16 cellular contexts compared by ENCODE assay signal in genomic region chr12:5088586-5089264, GRCh38. TPM values are rescaled to one million over a fixed set of nuclear protein-coding genes. Genes with fewer than 3 reads are reported as not detected.
A peak's percentile ranks its signal among the peaks of the same experiment; 100 is the strongest.
DNase-seq lines count a peak whose midpoint lies in the region; ATAC-seq, FAIRE-seq and TF ChIP-seq lines count a peak whose summit lies in the region.
"Had no signal": no experiment of that assay in that cellular context is flagged by ENCODE, and none has a peak within 500 bp of the region (broad histone marks: within the 10 kb centered on the region; RNA-seq: fewer than 3 reads in every experiment).

No MANE protein-coding gene starts in this region.

- TF ChIP-seq RAD21 in K562 (CRISPR knock-in tag; conservative IDR thresholded peaks at IDR 0.05 in 1 of 2, IDR thresholded peaks at IDR 0.05 in 1 of 2), result no peak

- H2AFZ ChIP-seq in K562 (ENCODE audit: low read depth, low read length), result no peak overlapping the region
- H2AFZ ChIP-seq: GM23338 had no signal

- no peak for TF ChIP-seq EP300 in K562 (IDR thresholded peaks at IDR 0.05; ENCODE audit: low read length)

- no peaks in the 10 kb centered on the region for H3K9me3 Mint-ChIP-seq in natural killer cell
- H3K9me3 Mint-ChIP-seq: activated naive CD4-positive, alpha-beta T cell treated with anti-CD3 and anti-CD28 coated beads for 36 hours; GM23338 had no signal

- POLR2A ChIA-PET in BJ (lab: Charles Lee) (no interaction called here), K562 (lab: Yijun Ruan, JAX) (no interaction called here)

- H3K4me1 ChIP-seq in K562 (replicated peaks in 1 of 2; ENCODE audit: control insufficient read depth in 2 of 2, insufficient read depth in 2 of 2, low read length in 2 of 2), result no peaks in the 10 kb centered on the region

- 4% methylated on average over 17 of the region's 18 CpGs for WGBS in K562 (ENCODE audit: insufficient coverage, low coverage, missing lambda C conversion rate)

- FAIRE-seq in K562 (lab: Jason Lieb, UNC), result no peak

- no peak overlapping the region for H3K4me2 ChIP-seq in K562 (ENCODE audit: insufficient read depth, low read length)
- H3K4me2 ChIP-seq: GM23338 had no signal

- H3K4me1 Mint-ChIP-seq in natural killer cell, result no peaks in the 10 kb centered on the region

- H3K36me3 ChIP-seq in BJ (ENCODE audit: control insufficient read depth, insufficient read depth, low read length), result no peaks in the 10 kb centered on the region
- no peaks in the 10 kb centered on the region for H3K36me3 ChIP-seq in K562 (ENCODE audit: control insufficient read depth, insufficient read depth, low read length)

- ATAC-seq in K562 (no peak), natural killer cell (no peak)
- ATAC-seq: GM23338 had no signal

- no peaks in the 10 kb centered on the region for H3K9me1 ChIP-seq in K562 (ENCODE audit: control insufficient read depth, insufficient read depth, low read length)

- no peak overlapping the region for H3K4me3 Mint-ChIP-seq in natural killer cell
- H3K4me3 Mint-ChIP-seq: activated naive CD4-positive, alpha-beta T cell treated with anti-CD3 and anti-CD28 coated beads for 36 hours; GM23338 had no signal

- CTCF ChIA-PET in BJ (lab: Yijun Ruan, JAX), result interaction anchor here (1.0 kb wide), 1 partner anchor 339 kb away, joined by 4 read pairs; no protein-coding TSS in a partner anchor
- CTCF ChIA-PET in K562 (lab: Yijun Ruan, JAX; ENCODE audit: low intra/inter-chr PET ratio), result no interaction called here

- peak overlapping the region in 1 of 2 experiments; percentile 9; a peak in 1 of 4 replicates for H3K9ac ChIP-seq in K562 (ENCODE audit: insufficient read depth in 1 of 2, low read depth in 2 of 2, low read length in 2 of 2)

- H3K27me3 Mint-ChIP-seq in natural killer cell (ENCODE audit: low read depth in 2 of 2), result peaks cover 10% of the 10 kb centered on the region in 2 donors

- TF ChIP-seq POLR2A in K562 (conservative IDR thresholded peaks at IDR 0.05), result no peak

- H3K27ac ChIP-seq in K562 (ENCODE audit: extremely low read depth, low read depth, low read length), result no peak overlapping the region

- no peaks in the 10 kb centered on the region for H3K9me3 ChIP-seq in K562 (replicated peaks; ENCODE audit: control insufficient read depth, insufficient read depth, low read depth, low read length)

- no peaks in the 10 kb centered on the region for H4K20me1 ChIP-seq in K562 (replicated peaks; ENCODE audit: control insufficient read depth, insufficient read depth, low read length)

- H3K27ac Mint-ChIP-seq in natural killer cell, result no peak overlapping the region
- H3K27ac Mint-ChIP-seq: activated naive CD4-positive, alpha-beta T cell treated with anti-CD3 and anti-CD28 coated beads for 36 hours; GM23338; progenitor cell of endocrine pancreas had no signal

- BruUV-seq in K562 (replicated peaks; lab: Mats Ljungman, UMichigan), result no TSS peak

- DNase-seq in BJ (ENCODE audit: low read depth), result peak; percentile 63
- DNase-seq in HS-27A (ENCODE audit: low read depth), result peak; percentile 92
- DNase-seq in K562 (ENCODE audit: extremely low read depth in 1 of 4, low spot score in 3 of 4), result no peak
- peak; percentile 14 for DNase-seq in iris pigment epithelial cell (ENCODE audit: low read depth)
- DNase-seq in natural killer cell, result no peak
- no peak for DNase-seq in SW 1271 (lab: John Stamatoyannopoulos, UW)
- no peak for DNase-seq in NCI-H2171 (lab: John Stamatoyannopoulos, UW)
- no peak for DNase-seq in GM13976 (ENCODE audit: low spot score)
- DNase-seq: activated naive CD4-positive, alpha-beta T cell treated with anti-CD3 and anti-CD28 coated beads for 36 hours; dermis blood vessel endothelial cell; hypothalamus had no signal

- no peaks in the 10 kb centered on the region for H3K36me3 Mint-ChIP-seq in natural killer cell

- no peaks in the 10 kb centered on the region for H3K79me2 ChIP-seq in K562 (ENCODE audit: control insufficient read depth, insufficient read depth, low read length)

- intact Hi-C loops in K562 (cut with micrococcal nuclease), result no loop called here
- intact Hi-C loops in natural killer cell (cut with micrococcal nuclease), result no loop called here

- H3K4me3 ChIP-seq in BJ (ENCODE audit: low read depth, low read length), result no peak overlapping the region
- H3K4me3 ChIP-seq in K562, result no peak overlapping the region
- H3K4me3 ChIP-seq: GM23338 had no signal

- TF ChIP-seq CTCF in BJ (IDR thresholded peaks at IDR 0.05; ENCODE audit: insufficient read depth, low read depth, low read length) (no peak), K562 (IDR thresholded peaks at IDR 0.05 in 2 of 3, conservative IDR thresholded peaks at IDR 0.05 in 1 of 3; ENCODE audit: insufficient read depth in 2 of 3, low read depth in 1 of 3, low read length in 3 of 3) (no peak), natural killer cell (IDR thresholded peaks at IDR 0.05) (no peak), GM13976 (IDR thresholded peaks at IDR 0.05; ENCODE audit: borderline replicate concordance, control extremely low read depth, extremely low read depth, insufficient read depth, missing control alignments) (no peak)

- in situ Hi-C loops in K562 (cut with MboI) (no loop called here), GM13976 (cut with MboI; ENCODE audit: low sequenced_read_pairs, unreplicated experiment) (no loop called here)

- H3K27me3 ChIP-seq in BJ (ENCODE audit: control insufficient read depth, insufficient read depth, low read length) (no peaks in the 10 kb centered on the region), K562 (ENCODE audit: control insufficient read depth in 2 of 2, insufficient read depth in 2 of 2, low read length in 2 of 2) (peaks cover 0 to 18% of the 10 kb centered on the region in 2 experiments; a peak in 1 of 5 replicates)

TF ChIP-seq in K562, 482 proteins besides CTCF, POLR2A, EP300 and RAD21:
- TF ChIP-seq NFIC (IDR thresholded peaks at IDR 0.05), result peak; percentile 40; the same call in 1 of the 2 replicates
- TF ChIP-seq NBN (IDR thresholded peaks at IDR 0.05; ENCODE audit: low read depth), result no peak

RNA-seq across cellular contexts. Expression of gene KCNA5, which starts 45.0 kb away (rescaled TPM):
- not detected in 2 replicates for polyA plus RNA-seq in BJ (2011; rRNA removed)
- polyA minus RNA-seq in BJ (2011; rRNA and poly(A)+ RNA removed), result not detected in 2 replicates
- not detected in 2 replicates for total RNA-seq in K562 (2011; cell fraction: chromatin; rRNA removed; ENCODE audit: low replicate concordance)
- not detected in 2 replicates for total RNA-seq in K562 (2011; cell fraction: nucleolus; rRNA removed)
- total RNA-seq in K562 (2011; cell fraction: nucleoplasm; rRNA removed), result not detected in 2 replicates
- not detected in 2 replicates for total RNA-seq in K562 (2014; rRNA removed)
- total RNA-seq in K562 (2014; rRNA removed; fragmentation: Illumina TruSeq; extraction: Trizol), result not detected in 2 replicates
- total RNA-seq in K562 (2015; rRNA removed; fragmentation: Illumina TruSeq; extraction: Trizol), result not detected in 2 replicates
- total RNA-seq in K562 (2021), result not detected in 2 replicates
- polyA plus RNA-seq in K562 (2011; rRNA removed), result not detected in 2 replicates
- not detected in 2 replicates for polyA plus RNA-seq in K562 (2011; cell fraction: cytosol; rRNA removed)
- polyA plus RNA-seq in K562 (2011; cell fraction: nucleus; rRNA removed), result not detected in 2 replicates
- polyA plus RNA-seq in K562 (2012), result not detected in 2 replicates
- not detected in 2 replicates for polyA plus RNA-seq in K562 (2014; fragmentation: Illumina TruSeq; extraction: Trizol)
- not detected for polyA plus RNA-seq in K562 (2014; fragmentation: Nextera tagmentation; extraction: Ambion mirVana)
- not detected in 2 replicates for polyA plus RNA-seq in K562 (2014; rRNA removed)
- polyA minus RNA-seq in K562 (2011; rRNA and poly(A)+ RNA removed), result not detected in 2 replicates
- not detected in 2 replicates for polyA minus RNA-seq in K562 (2011; cell fraction: cytosol; rRNA and poly(A)+ RNA removed)
- not detected in 2 replicates for polyA minus RNA-seq in K562 (2011; cell fraction: nucleus; rRNA and poly(A)+ RNA removed)
- under 1 TPM in 1 of 3 donors, not detected in 2; 0.13 TPM for total RNA-seq in natural killer cell
- total RNA-seq: activated CD8-positive, alpha-beta memory T cell treated with anti-CD3 and anti-CD28 coated beads for 36 hours; activated naive CD4-positive, alpha-beta T cell treated with anti-CD3 and anti-CD28 coated beads for 36 hours; dermis blood vessel endothelial cell; OCI-LY7; T-helper 2 cell treated with Interferon-gamma antibody and Interleukin-4, amounts not matched to agents 100 ng/mL and 5 ng/mL, for 36 hours had no signal

Comparison
In these comparisons a context has a peak if more than half of its experiments do, and no peak if none do; other contexts are left out.
1. DNase-seq: peak in BJ (single experiment), HS-27A (single experiment) and iris pigment epithelial cell (single experiment); none in K562 (0 of 4), natural killer cell (single experiment), SW 1271 (0 of 2), NCI-H2171 (single experiment) and GM13976 (single experiment).